9 cellular contexts compared by ENCODE assay signal in the genomic region with DNA sequence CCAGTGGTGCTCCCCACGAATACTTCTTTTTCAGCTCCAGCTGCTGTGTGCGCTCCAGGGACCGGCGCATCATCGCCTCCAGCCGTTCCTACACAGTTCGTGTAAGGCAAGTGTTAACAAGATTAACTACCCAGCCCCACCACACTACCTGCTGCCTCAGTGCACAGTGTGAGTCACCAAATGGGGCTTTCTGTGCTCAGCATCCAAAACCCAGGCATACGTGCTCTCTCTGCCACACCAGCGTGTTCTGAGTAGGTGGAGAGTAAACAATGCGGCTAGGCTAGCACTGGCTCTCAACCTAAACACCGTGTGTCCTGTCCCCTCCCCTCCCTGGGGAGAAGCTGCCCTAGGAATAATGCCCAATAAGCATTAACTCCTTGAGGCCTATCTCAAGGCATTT.
A peak's percentile ranks its signal among the peaks of the same experiment; 100 is the strongest.
DNase-seq lines count a peak whose midpoint lies in the region; ATAC-seq and TF ChIP-seq lines count a peak whose summit lies in the region.
"Had no signal": no experiment of that assay in that cellular context is flagged by ENCODE, and none has a peak within 500 bp of the region (broad histone marks: within the 10 kb centered on the region; RNA-seq: fewer than 3 reads in every experiment).

No MANE protein-coding gene starts in this region.

- H3K9me3 ChIP-seq in OCI-LY3 (ENCODE audit: insufficient read depth, low read length) = no peaks in the 10 kb centered on the region

- no peak for TF ChIP-seq CTCF in OCI-LY3 (IDR thresholded peaks at IDR 0.05; ENCODE audit: low read depth, low read length)
- no peak for TF ChIP-seq CTCF in kidney epithelial cell (IDR thresholded peaks at IDR 0.05; ENCODE audit: insufficient read depth, low read length, poor library complexity, severe bottlenecking)

- ATAC-seq in GM18517 (IDR thresholded peaks at IDR 0.05; ENCODE audit: unreplicated experiment) (peak; percentile 47), HG03095 (IDR thresholded peaks at IDR 0.05; ENCODE audit: unreplicated experiment) (peak; percentile 70), HG02642 (IDR thresholded peaks at IDR 0.05; ENCODE audit: poor library complexity, unreplicated experiment) (no peak)

- H3K27ac ChIP-seq in OCI-LY3 (ENCODE audit: low read length) = no peak overlapping the region

- H3K36me3 ChIP-seq in OCI-LY3 (replicated peaks; ENCODE audit: low read depth, low read length) (no peaks in the 10 kb centered on the region), kidney epithelial cell (ENCODE audit: control insufficient read depth, insufficient read depth, low read length) (no peaks in the 10 kb centered on the region)

- no peaks in the 10 kb centered on the region for H3K27me3 ChIP-seq in OCI-LY3 (ENCODE audit: low read depth, low read length)
- no peaks in the 10 kb centered on the region for H3K27me3 ChIP-seq in kidney epithelial cell (ENCODE audit: control insufficient read depth, insufficient read depth, low read length)

- H3K4me3 ChIP-seq in OCI-LY3 (ENCODE audit: low read length) = no peak overlapping the region
- H3K4me3 ChIP-seq in kidney epithelial cell (ENCODE audit: low read depth, low read length) = no peak overlapping the region

- no peaks in the 10 kb centered on the region for H3K79me2 ChIP-seq in OCI-LY3 (ENCODE audit: low read length)

- H3K9ac ChIP-seq in OCI-LY3 (ENCODE audit: low read length) = no peak overlapping the region

- no peaks in the 10 kb centered on the region for H4K20me1 ChIP-seq in OCI-LY3 (ENCODE audit: insufficient read depth, low read length)

- DNase-seq in kidney epithelial cell (ENCODE audit: low read depth) (peak; percentile 38), cortex of kidney (lab: John Stamatoyannopoulos, UW) (no peak), HUDEP-2 (lab: John Stamatoyannopoulos, UW; ENCODE audit: unreplicated experiment in 76 of 76) (no peak)
- no peak for DNase-seq in activated CD4-positive, alpha-beta T cell treated with anti-CD3 and anti-CD28 coated beads, Interleukin-2, amount 50 U/mL, for 48 hours
- DNase-seq: activated CD8-positive, alpha-beta memory T cell treated with anti-CD3 and anti-CD28 coated beads, Interleukin-2, amount 50 U/mL, for 4 hours had no signal

- H3K4me2 ChIP-seq in OCI-LY3 (ENCODE audit: low read length) = peak overlapping the region; percentile 42; the same call in 1 of the 2 replicates

- peaks cover 47% of the 10 kb centered on the region for H3K4me1 ChIP-seq in OCI-LY3 (ENCODE audit: low read length)

- no peak overlapping the region; the same call in 1 of the 2 replicates for H2AFZ ChIP-seq in OCI-LY3 (ENCODE audit: low read depth, low read length)
